ENCODE assay signal across 8 cellular contexts in the genomic region with DNA sequence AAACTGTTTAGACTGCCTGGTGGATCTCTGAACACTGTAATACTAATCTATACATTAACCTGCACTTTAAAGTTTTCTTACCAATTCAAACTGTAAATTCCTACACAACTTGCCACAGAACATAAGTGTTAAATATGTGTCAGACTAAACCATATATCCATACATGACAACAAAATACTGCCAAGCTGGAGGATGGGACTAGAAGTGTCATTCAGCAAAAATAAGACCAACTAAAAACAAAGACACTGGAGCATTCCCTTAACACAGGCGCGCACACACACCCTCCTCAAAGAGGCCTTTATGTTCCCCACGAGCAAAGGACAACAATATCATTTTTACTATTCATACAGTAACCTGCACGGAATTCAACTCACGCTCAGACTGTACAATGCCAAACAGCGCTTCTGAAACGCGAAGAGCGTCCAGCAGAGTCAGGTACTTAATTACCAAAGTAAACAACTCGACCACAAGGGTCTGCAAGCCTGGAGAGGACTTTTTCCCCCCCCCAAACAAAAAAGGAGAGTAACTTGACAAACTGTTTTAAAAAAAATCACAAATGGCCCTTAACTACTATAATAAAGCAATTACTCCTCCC. TPM values are rescaled to one million over a fixed set of nuclear protein-coding genes. Genes with fewer than 3 reads are reported as not detected.
DNase-seq lines count a peak whose midpoint lies in the region; ATAC-seq and TF ChIP-seq lines count a peak whose summit lies in the region.

No MANE protein-coding gene starts in this region.

- H3K23ac ChIP-seq in IMR-90 (ENCODE audit: low read depth, low read length) = peak overlapping the region; percentile 80

- TF ChIP-seq RAD21 in IMR-90 (IDR thresholded peaks at IDR 0.05; ENCODE audit: low read length) = no peak

- no peak overlapping the region for H3K4ac ChIP-seq in IMR-90 (ENCODE audit: low read depth, low read length)

- no peak overlapping the region for H4K91ac ChIP-seq in IMR-90 (ENCODE audit: insufficient read depth, low read depth, low read length)

- peak overlapping the region; percentile 54 for H3K27ac ChIP-seq in CD4-positive, CD25-positive, alpha-beta regulatory T cell (ENCODE audit: insufficient read depth, low read length, poor library complexity, severe bottlenecking)
- H3K27ac ChIP-seq in IMR-90 (ENCODE audit: insufficient read depth, low read length) = no peak overlapping the region
- H3K27ac ChIP-seq in left lung = peak overlapping the region; percentile 83 to 93
- H3K27ac ChIP-seq in tibial nerve = peak overlapping the region in 3 of 4 donors; percentile 86 to 89 (median 89)

- H3K9ac ChIP-seq in IMR-90 (ENCODE audit: low read depth, low read length) (peak overlapping the region; percentile 68), adipocyte (ENCODE audit: low read length) (peak overlapping the region; percentile 89)

- no peak overlapping the region; the same call in 1 of the 2 replicates for H3K18ac ChIP-seq in IMR-90 (ENCODE audit: low read depth, low read length)

- no peak overlapping the region for H2AFZ ChIP-seq in IMR-90 (replicated peaks; ENCODE audit: low read length, poor library complexity)

- H3K4me3 ChIP-seq in CD4-positive, CD25-positive, alpha-beta regulatory T cell (ENCODE audit: low read depth, low read length) = peak overlapping the region; percentile 78
- peak overlapping the region; percentile 80 for H3K4me3 ChIP-seq in IMR-90 (ENCODE audit: insufficient read depth, low read depth, low read length)
- peak overlapping the region; percentile 94 for H3K4me3 ChIP-seq in adipocyte (ENCODE audit: low read length)
- peak overlapping the region; percentile 83 to 87 for H3K4me3 ChIP-seq in left lung
- H3K4me3 ChIP-seq in tibial nerve = peak overlapping the region; percentile 59 to 94 (median 80)

- H4K20me1 ChIP-seq in IMR-90 (ENCODE audit: insufficient read depth, low read length) = peaks cover 21% of the 10 kb centered on the region

- intact Hi-C loops in IMR-90 (cut with micrococcal nuclease) = no loop called here
- intact Hi-C loops in left lung (cut with DNase I) = no loop called here

- no peak for DNase-seq in CD4-positive, CD25-positive, alpha-beta regulatory T cell
- DNase-seq in IMR-90 = peak; percentile 11
- DNase-seq in adipocyte (ENCODE audit: low read depth) = peak; percentile 26
- no peak for DNase-seq in left lung
- DNase-seq in tibial nerve (ENCODE audit: low spot score in 2 of 2) = no peak
- DNase-seq in GF-D8 (lab: John Stamatoyannopoulos, UW) = no peak
- DNase-seq in omental fat pad (ENCODE audit: low spot score) = no peak

- no peaks in the 10 kb centered on the region for H3K27me3 ChIP-seq in CD4-positive, CD25-positive, alpha-beta regulatory T cell (ENCODE audit: control insufficient read depth, insufficient read depth, low read length)
- no peaks in the 10 kb centered on the region for H3K27me3 ChIP-seq in IMR-90 (ENCODE audit: control insufficient read depth, insufficient read depth, low read length)
- no peaks in the 10 kb centered on the region for H3K27me3 ChIP-seq in adipocyte (replicated peaks; ENCODE audit: control insufficient read depth, insufficient read depth, low read length)
- H3K27me3 ChIP-seq in left lung = no peaks in the 10 kb centered on the region
- no peaks in the 10 kb centered on the region for H3K27me3 ChIP-seq in tibial nerve

- H3K79me1 ChIP-seq in IMR-90 (ENCODE audit: low read depth in 1 of 2, low read length in 2 of 2) = peaks cover 9 to 25% of the 10 kb centered on the region in 2 experiments

- no peaks in the 10 kb centered on the region for H3K9me1 ChIP-seq in IMR-90 (ENCODE audit: insufficient read depth, low read length)

- no peaks in the 10 kb centered on the region for H3K36me3 Mint-ChIP-seq in CD4-positive, CD25-positive, alpha-beta regulatory T cell

- H2BK120ac ChIP-seq in IMR-90 (ENCODE audit: low read depth, low read length) = no peak overlapping the region

- TF ChIP-seq POLR2A in IMR-90 (IDR thresholded peaks at IDR 0.05; ENCODE audit: low read depth, low read length) (no peak), tibial nerve (IDR thresholded peaks at IDR 0.05) (no peak)

- H3K9me3 ChIP-seq in CD4-positive, CD25-positive, alpha-beta regulatory T cell (ENCODE audit: control insufficient read depth in 2 of 2, low read length in 2 of 2) = no peaks in the 10 kb centered on the region
- H3K9me3 ChIP-seq in IMR-90 (ENCODE audit: control insufficient read depth, insufficient read depth, low read length) = no peaks in the 10 kb centered on the region
- H3K9me3 ChIP-seq in adipocyte (ENCODE audit: control insufficient read depth, low read length) = no peaks in the 10 kb centered on the region
- H3K9me3 ChIP-seq in left lung = no peaks in the 10 kb centered on the region
- H3K9me3 ChIP-seq in tibial nerve = no peaks in the 10 kb centered on the region

- no peak for ATAC-seq in CD4-positive, CD25-positive, alpha-beta regulatory T cell (ENCODE audit: low read depth in 2 of 2)
- ATAC-seq in IMR-90 (ENCODE audit: low read depth) (no peak), left lung (peak; percentile 35), omental fat pad (ENCODE audit: low FRiP score) (no peak), GM18907 (IDR thresholded peaks at IDR 0.05; ENCODE audit: unreplicated experiment) (no peak)

- in situ Hi-C loops in IMR-90 (cut with MboI; ENCODE audit: low sequenced_read_pairs) = no loop called here

- TF ChIP-seq CTCF in IMR-90 (conservative IDR thresholded peaks at IDR 0.05; ENCODE audit: low read depth, low read length) (no peak), left lung (IDR thresholded peaks at IDR 0.05) (no peak), tibial nerve (IDR thresholded peaks at IDR 0.05) (no peak), omental fat pad (IDR thresholded peaks at IDR 0.05) (no peak)

- no peak overlapping the region for H2BK15ac ChIP-seq in IMR-90 (ENCODE audit: low read depth, low read length)

- peak overlapping the region; percentile 100 for H3K4me2 ChIP-seq in IMR-90 (ENCODE audit: low read depth, low read length)

- no peak overlapping the region for H4K5ac ChIP-seq in IMR-90 (ENCODE audit: low read depth, low read length)

- WGBS in IMR-90 (ENCODE audit: extremely low coverage in 2 of 2, insufficient read length in 1 of 2), 2 experiments = 3% methylated on average over 5 of the region's 10 CpGs; no CpG with 5 or more reads in 1 of the 2 experiments
- 1 to 5% methylated on average over 10 of the region's 10 CpGs for WGBS in tibial nerve, 2 donors

- peak overlapping the region; percentile 80 to 93 (median 87) for H3K27ac Mint-ChIP-seq in CD4-positive, CD25-positive, alpha-beta regulatory T cell

- H4K8ac ChIP-seq in IMR-90 (ENCODE audit: low read depth in 2 of 2, low read length in 2 of 2) = no peak overlapping the region

- no peak overlapping the region for H2BK20ac ChIP-seq in IMR-90 (ENCODE audit: low read depth, low read length)

- H3K14ac ChIP-seq in IMR-90 (replicated peaks; ENCODE audit: low read depth, low read length) = 0 out of 2 replicates have a peak overlapping the region, but pooled peaks have one; percentile 22

- BruUV-seq in IMR-90 (replicated peaks; lab: Mats Ljungman, UMichigan) = no TSS peak

- no peaks in the 10 kb centered on the region for H3K27me3 Mint-ChIP-seq in CD4-positive, CD25-positive, alpha-beta regulatory T cell

- H3K4me3 Mint-ChIP-seq in CD4-positive, CD25-positive, alpha-beta regulatory T cell = peak overlapping the region; percentile 91 to 97 (median 94)

- H2AK9ac ChIP-seq in IMR-90 (replicated peaks; ENCODE audit: low read depth, low read length, poor library complexity) = no peak overlapping the region

- no peak overlapping the region for H2AK5ac ChIP-seq in IMR-90 (ENCODE audit: low read depth, low read length)

- no peak overlapping the region for H3K56ac ChIP-seq in IMR-90 (ENCODE audit: extremely low read depth, insufficient read depth, low read length)

- peaks cover 23% of the 10 kb centered on the region for H3K4me1 ChIP-seq in CD4-positive, CD25-positive, alpha-beta regulatory T cell (ENCODE audit: control insufficient read depth, insufficient read depth, low read length, poor library complexity, severe bottlenecking)
- peaks cover 2% of the 10 kb centered on the region for H3K4me1 ChIP-seq in IMR-90 (ENCODE audit: control insufficient read depth, insufficient read depth, low read length)
- H3K4me1 ChIP-seq in adipocyte (ENCODE audit: control insufficient read depth, insufficient read depth, low read length) = peaks cover 30% of the 10 kb centered on the region
- H3K4me1 ChIP-seq in left lung = peaks cover 13 to 29% of the 10 kb centered on the region in 2 donors
- H3K4me1 ChIP-seq in tibial nerve = peaks cover 0 to 35% (median 11%) of the 10 kb centered on the region in 4 donors

- no peak for TF ChIP-seq EP300 in tibial nerve (IDR thresholded peaks at IDR 0.05)

- peaks cover 0 to 3% (median 0%) of the 10 kb centered on the region in 7 donors for H3K9me3 Mint-ChIP-seq in CD4-positive, CD25-positive, alpha-beta regulatory T cell

- H2BK5ac ChIP-seq in IMR-90 (ENCODE audit: low read depth, low read length, poor library complexity, severe bottlenecking) = no peak overlapping the region

- CTCF ChIA-PET in IMR-90 (lab: Yijun Ruan, JAX) = no interaction called here

- POLR2A ChIA-PET in IMR-90 (lab: Charles Lee; ENCODE audit: unreplicated experiment) = no interaction called here

- dilution Hi-C loops in IMR-90 (cut with HindIII; ENCODE audit: low sequenced_read_pairs, unreplicated experiment) = no loop called here

- peaks cover 23 to 47% (median 29%) of the 10 kb centered on the region in 4 donors for H3K4me1 Mint-ChIP-seq in CD4-positive, CD25-positive, alpha-beta regulatory T cell

- H3K36me3 ChIP-seq in CD4-positive, CD25-positive, alpha-beta regulatory T cell (ENCODE audit: control insufficient read depth, insufficient read depth, low read length) = no peaks in the 10 kb centered on the region
- H3K36me3 ChIP-seq in IMR-90 (ENCODE audit: control insufficient read depth, insufficient read depth, low read length) = no peaks in the 10 kb centered on the region
- no peaks in the 10 kb centered on the region for H3K36me3 ChIP-seq in adipocyte (ENCODE audit: control insufficient read depth, insufficient read depth, low read length, severe bottlenecking)
- H3K36me3 ChIP-seq in left lung = no peaks in the 10 kb centered on the region
- no peaks in the 10 kb centered on the region for H3K36me3 ChIP-seq in tibial nerve

TF ChIP-seq in IMR-90, 13 proteins besides CTCF, POLR2A, EP300 and RAD21 (continues in another document):
- TF ChIP-seq MAZ (IDR thresholded peaks at IDR 0.05; ENCODE audit: borderline replicate concordance, low read depth, low read length) (no peak), MXI1 (IDR thresholded peaks at IDR 0.05; ENCODE audit: borderline replicate concordance, low read depth, low read length) (no peak), BHLHE40 (IDR thresholded peaks at IDR 0.05; ENCODE audit: low read depth, low read length) (no peak)

RNA-seq across cellular contexts. Expression of gene DCUN1D1, which starts 1.1 kb away (rescaled TPM):
- total RNA-seq in CD4-positive, CD25-positive, alpha-beta regulatory T cell = 39.3 TPM
- 10 to 100 TPM; 25.0 to 26.8 (median 25.6) TPM for polyA plus RNA-seq in CD4-positive, CD25-positive, alpha-beta regulatory T cell
- total RNA-seq in IMR-90 (2012; rRNA removed) = 17.7 and 48.9 TPM in 2 replicates
- polyA plus RNA-seq in IMR-90 (2012; rRNA removed) = 10.5 and 12.5 TPM in 2 replicates
- polyA plus RNA-seq in IMR-90 (2012; cell fraction: cytosol; rRNA removed) = 0.65 and 0.97 TPM in 2 replicates
- 0.39 and 6.1 TPM in 2 replicates for polyA plus RNA-seq in IMR-90 (2012; cell fraction: nucleus; rRNA removed; ENCODE audit: low replicate concordance)
- 10 to 100 TPM; 39.4 to 47.4 TPM for total RNA-seq in left lung
- 10 to 100 TPM; 13.8 to 26.2 (median 18.1) TPM for total RNA-seq in tibial nerve
- total RNA-seq in omental fat pad = 10 to 100 TPM; 19.5 to 27.7 (median 22.2) TPM

Comparison
In these comparisons a context has a peak if more than half of its experiments do, and no peak if none do; other contexts are left out.
1. DNase-seq: peak in IMR-90 (single experiment) and adipocyte (single experiment); none in CD4-positive, CD25-positive, alpha-beta regulatory T cell (0 of 3), left lung (0 of 2), tibial nerve (0 of 2), GF-D8 (single experiment) and omental fat pad (single experiment).
2. Peak in every context shown above with its lines, with median percentiles within 50 percentile points of each other: H3K4me3 ChIP-seq.